In the genomic region with DNA sequence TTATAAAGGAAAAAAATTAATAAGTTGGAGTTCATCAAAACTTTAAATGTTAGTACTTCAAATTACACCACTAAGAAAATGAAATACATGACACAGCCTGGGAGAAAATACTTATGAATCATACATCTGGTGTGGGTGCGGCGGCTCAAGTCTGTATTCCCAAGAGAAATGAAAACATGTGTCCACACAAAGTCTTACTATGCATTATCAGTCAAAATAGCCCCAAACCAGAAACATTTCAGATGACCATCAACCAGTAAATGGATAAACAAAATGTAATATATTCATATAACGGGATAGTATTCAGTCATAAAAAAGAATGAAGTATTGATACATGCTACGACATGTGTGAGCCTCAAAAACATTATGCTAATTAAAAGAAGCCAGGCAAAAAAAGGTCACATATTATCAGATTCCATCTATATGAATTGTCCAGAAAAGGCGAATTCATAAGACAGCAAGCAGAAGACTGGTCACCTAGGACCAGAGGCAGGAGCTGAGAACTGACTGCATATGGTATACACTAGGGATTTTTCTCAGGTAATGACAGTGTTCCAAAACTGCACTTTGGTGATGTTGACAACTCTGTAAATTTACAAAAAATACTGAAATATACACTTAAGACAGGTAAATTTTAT, we compare ENCODE assay signal across 1 cellular context.
TF ChIP-seq lines count a peak whose summit lies in the region.

No MANE protein-coding gene starts in this region.

TF ChIP-seq in SK-N-SH, 30 proteins besides CTCF, POLR2A, EP300 and RAD21:
- no peak for TF ChIP-seq FOXJ3 (CRISPR knock-in tag; IDR thresholded peaks at IDR 0.05)
- TF ChIP-seq, protein P1, sequence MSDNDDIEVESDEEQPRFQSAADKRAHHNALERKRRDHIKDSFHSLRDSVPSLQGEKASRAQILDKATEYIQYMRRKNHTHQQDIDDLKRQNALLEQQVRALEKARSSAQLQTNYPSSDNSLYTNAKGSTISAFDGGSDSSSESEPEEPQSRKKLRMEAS (IDR thresholded peaks at IDR 0.05; ENCODE audit: low read depth) = peak; percentile 53; the same call in 1 of the 2 replicates
- TF ChIP-seq MXI1 (IDR thresholded peaks at IDR 0.05; ENCODE audit: low read depth, low read length) = peak; percentile 21; the same call in 1 of the 2 replicates
- TF ChIP-seq GATA2 (CRISPR knock-in tag; IDR thresholded peaks at IDR 0.05) = 0 out of 2 replicates have a peak, but pooled peaks have one; percentile 6
- TF ChIP-seq ELF1 (IDR thresholded peaks at IDR 0.05) = no peak
- peak; percentile 42; the same call in 1 of the 2 replicates for TF ChIP-seq JUND (IDR thresholded peaks at IDR 0.05)
- peak; percentile 55; the same call in 1 of the 2 replicates for TF ChIP-seq FOSL2 (IDR thresholded peaks at IDR 0.05; ENCODE audit: borderline replicate concordance, low read depth)
- TF ChIP-seq TCF12 (IDR thresholded peaks at IDR 0.05) = peak; percentile 81
- TF ChIP-seq, protein P2, sequence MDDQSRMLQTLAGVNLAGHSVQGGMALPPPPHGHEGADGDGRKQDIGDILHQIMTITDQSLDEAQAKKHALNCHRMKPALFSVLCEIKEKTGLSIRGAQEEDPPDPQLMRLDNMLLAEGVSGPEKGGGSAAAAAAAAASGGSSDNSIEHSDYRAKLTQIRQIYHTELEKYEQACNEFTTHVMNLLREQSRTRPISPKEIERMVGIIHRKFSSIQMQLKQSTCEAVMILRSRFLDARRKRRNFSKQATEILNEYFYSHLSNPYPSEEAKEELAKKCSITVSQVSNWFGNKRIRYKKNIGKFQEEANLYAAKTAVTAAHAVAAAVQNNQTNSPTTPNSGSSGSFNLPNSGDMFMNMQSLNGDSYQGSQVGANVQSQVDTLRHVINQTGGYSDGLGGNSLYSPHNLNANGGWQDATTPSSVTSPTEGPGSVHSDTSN (IDR thresholded peaks at IDR 0.05) = 0 out of 2 replicates have a peak, but pooled peaks have one; percentile 22
- TF ChIP-seq NFIC (IDR thresholded peaks at IDR 0.05; ENCODE audit: borderline replicate concordance) = peak; percentile 16; the same call in 1 of the 2 replicates
